In the genomic region with DNA sequence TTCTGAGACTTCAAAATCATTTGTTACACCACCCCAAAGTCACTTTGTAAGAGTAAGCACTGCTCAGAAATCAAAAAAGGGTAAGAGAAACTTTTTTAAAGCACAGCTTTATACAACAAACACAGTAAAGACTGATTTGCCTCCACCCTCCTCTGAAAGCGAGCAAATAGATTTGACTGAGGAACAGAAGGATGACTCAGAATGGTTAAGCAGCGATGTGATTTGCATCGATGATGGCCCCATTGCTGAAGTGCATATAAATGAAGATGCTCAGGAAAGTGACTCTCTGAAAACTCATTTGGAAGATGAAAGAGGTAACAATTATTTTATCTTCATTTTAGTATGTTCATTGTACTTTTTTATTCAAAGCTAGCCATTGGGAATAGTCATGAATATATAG, we compare ENCODE assay signal across 17 cellular contexts. TPM values are rescaled to one million over a fixed set of nuclear protein-coding genes. Genes with fewer than 3 reads are reported as not detected.
DNase-seq lines count a peak whose midpoint lies in the region; ATAC-seq and TF ChIP-seq lines count a peak whose summit lies in the region.
"Had no signal": no experiment of that assay in that cellular context is flagged by ENCODE, and none has a peak within 500 bp of the region (broad histone marks: within the 10 kb centered on the region; RNA-seq: fewer than 3 reads in every experiment).

No MANE protein-coding gene starts in this region.

- no peaks in the 10 kb centered on the region for H3K9me3 Mint-ChIP-seq in natural killer cell treated with Interleukin-12 subunit alpha and Interleukin-12 subunit beta and Interleukin-15 and Interleukin-18, amount 100 ng/mL, for 72 hours
- H3K9me3 Mint-ChIP-seq in natural killer cell = no peaks in the 10 kb centered on the region
- H3K9me3 Mint-ChIP-seq in activated naive CD8-positive, alpha-beta T cell (ENCODE audit: low read depth) = no peaks in the 10 kb centered on the region
- H3K9me3 Mint-ChIP-seq in stimulated activated naive CD8-positive, alpha-beta T cell treated with anti-CD3 and anti-CD28 coated beads, Interleukin-15, Interleukin-2, amounts not matched to agents 100 ng/mL and 50 ng/mL, for 24 hours = no peaks in the 10 kb centered on the region
- H3K9me3 Mint-ChIP-seq: naive thymus-derived CD8-positive, alpha-beta T cell had no signal

- peak; percentile 46 to 78 for ATAC-seq in natural killer cell treated with Interleukin-12 subunit alpha and Interleukin-12 subunit beta and Interleukin-15 and Interleukin-18, amount 100 ng/mL, for 72 hours
- no peak for ATAC-seq in natural killer cell
- ATAC-seq in HG03108 (IDR thresholded peaks at IDR 0.05; ENCODE audit: unreplicated experiment) = peak; percentile 48
- ATAC-seq in left cardiac atrium = no peak
- no peak for ATAC-seq in GM21360 (IDR thresholded peaks at IDR 0.05; ENCODE audit: unreplicated experiment)
- ATAC-seq: left lung; naive thymus-derived CD8-positive, alpha-beta T cell; right cardiac atrium had no signal

- peaks cover 15% of the 10 kb centered on the region for H3K36me3 Mint-ChIP-seq in natural killer cell treated with Interleukin-12 subunit alpha and Interleukin-12 subunit beta and Interleukin-15 and Interleukin-18, amount 100 ng/mL, for 72 hours
- H3K36me3 Mint-ChIP-seq in natural killer cell = no peaks in the 10 kb centered on the region
- H3K36me3 Mint-ChIP-seq in activated naive CD8-positive, alpha-beta T cell = peaks cover 16% of the 10 kb centered on the region
- H3K36me3 Mint-ChIP-seq in stimulated activated naive CD8-positive, alpha-beta T cell treated with anti-CD3 and anti-CD28 coated beads, Interleukin-15, Interleukin-2, amounts not matched to agents 100 ng/mL and 50 ng/mL, for 24 hours (ENCODE audit: low read depth) = peaks cover 57% of the 10 kb centered on the region

- peak overlapping the region; percentile 12 for H3K4me3 Mint-ChIP-seq in natural killer cell treated with Interleukin-12 subunit alpha and Interleukin-12 subunit beta and Interleukin-15 and Interleukin-18, amount 100 ng/mL, for 72 hours
- no peak overlapping the region for H3K4me3 Mint-ChIP-seq in natural killer cell
- no peak overlapping the region for H3K4me3 Mint-ChIP-seq in activated naive CD8-positive, alpha-beta T cell
- peak overlapping the region; percentile 27 for H3K4me3 Mint-ChIP-seq in stimulated activated naive CD8-positive, alpha-beta T cell treated with anti-CD3 and anti-CD28 coated beads, Interleukin-15, Interleukin-2, amounts not matched to agents 100 ng/mL and 50 ng/mL, for 24 hours

- TF ChIP-seq CTCF in natural killer cell (IDR thresholded peaks at IDR 0.05) = no peak

- no peak for DNase-seq in natural killer cell treated with Interleukin-12 subunit alpha and Interleukin-12 subunit beta and Interleukin-15 and Interleukin-18, amount 100 ng/mL, for 72 hours (ENCODE audit: low spot score)
- DNase-seq in natural killer cell (no peak), left cardiac atrium (no peak), HT-29 (ENCODE audit: low spot score) (no peak)
- DNase-seq: adrenal gland; BE2C; HCEC 1CT; left lung; MM.1S; naive thymus-derived CD8-positive, alpha-beta T cell; right cardiac atrium; stimulated activated naive CD4-positive, alpha-beta T cell; SW 1271 had no signal

- no peaks in the 10 kb centered on the region for H3K27me3 Mint-ChIP-seq in natural killer cell treated with Interleukin-12 subunit alpha and Interleukin-12 subunit beta and Interleukin-15 and Interleukin-18, amount 100 ng/mL, for 72 hours
- H3K27me3 Mint-ChIP-seq in natural killer cell (ENCODE audit: low read depth in 2 of 2) = no peaks in the 10 kb centered on the region
- H3K27me3 Mint-ChIP-seq in activated naive CD8-positive, alpha-beta T cell = no peaks in the 10 kb centered on the region
- H3K27me3 Mint-ChIP-seq in stimulated activated naive CD8-positive, alpha-beta T cell treated with anti-CD3 and anti-CD28 coated beads, Interleukin-15, Interleukin-2, amounts not matched to agents 100 ng/mL and 50 ng/mL, for 24 hours = no peaks in the 10 kb centered on the region
- H3K27me3 Mint-ChIP-seq: naive thymus-derived CD8-positive, alpha-beta T cell had no signal

- peaks cover 21 to 24% of the 10 kb centered on the region in 2 donors for H3K4me1 Mint-ChIP-seq in natural killer cell treated with Interleukin-12 subunit alpha and Interleukin-12 subunit beta and Interleukin-15 and Interleukin-18, amount 100 ng/mL, for 72 hours (ENCODE audit: low read depth in 2 of 2)
- H3K4me1 Mint-ChIP-seq in natural killer cell = peaks cover 0 to 12% of the 10 kb centered on the region in 2 donors
- H3K4me1 Mint-ChIP-seq in activated naive CD8-positive, alpha-beta T cell (ENCODE audit: low read depth) = peaks cover 4% of the 10 kb centered on the region
- peaks cover 39% of the 10 kb centered on the region for H3K4me1 Mint-ChIP-seq in stimulated activated naive CD8-positive, alpha-beta T cell treated with anti-CD3 and anti-CD28 coated beads, Interleukin-15, Interleukin-2, amounts not matched to agents 100 ng/mL and 50 ng/mL, for 24 hours (ENCODE audit: low read depth)

- intact Hi-C loops in natural killer cell (cut with micrococcal nuclease) = no loop called here
- intact Hi-C loops in left cardiac atrium (cut with DNase I) = no loop called here

- peak overlapping the region; percentile 37 to 88 for H3K27ac Mint-ChIP-seq in natural killer cell treated with Interleukin-12 subunit alpha and Interleukin-12 subunit beta and Interleukin-15 and Interleukin-18, amount 100 ng/mL, for 72 hours
- no peak overlapping the region for H3K27ac Mint-ChIP-seq in natural killer cell
- peak overlapping the region; percentile 71 for H3K27ac Mint-ChIP-seq in activated naive CD8-positive, alpha-beta T cell
- peak overlapping the region; percentile 83 for H3K27ac Mint-ChIP-seq in stimulated activated naive CD8-positive, alpha-beta T cell treated with anti-CD3 and anti-CD28 coated beads, Interleukin-15, Interleukin-2, amounts not matched to agents 100 ng/mL and 50 ng/mL, for 24 hours
- H3K27ac Mint-ChIP-seq: naive thymus-derived CD8-positive, alpha-beta T cell had no signal

RNA-seq across cellular contexts. Expression of a gene that starts 32.6 kb away (rescaled TPM):
- total RNA-seq in natural killer cell treated with Interleukin-12 subunit alpha and Interleukin-12 subunit beta and Interleukin-15 and Interleukin-18, amount 100 ng/mL, for 72 hours = 10 to 100 TPM; 49.6 to 58.7 TPM
- total RNA-seq in natural killer cell (10 to 100 TPM in 2 of 3 donors, 1 to 10 TPM in 1; 9.9 to 15.9 (median 14.1) TPM), left cardiac atrium (10 to 100 TPM; 13.8 to 14.9 TPM)
- 11.8 and 12.8 TPM in 2 replicates for total RNA-seq in HT-29 (2014; rRNA removed; shearing (Covaris generic))

Comparison
In these comparisons a context has a peak if more than half of its experiments do, and no peak if none do; other contexts are left out.
1. ATAC-seq: peak in natural killer cell treated with Interleukin-12 subunit alpha and Interleukin-12 subunit beta and Interleukin-15 and Interleukin-18, amount 100 ng/mL, for 72 hours (2 of 2) and HG03108 (single experiment); none in natural killer cell (0 of 3), left cardiac atrium (0 of 2) and GM21360 (single experiment).
2. H3K27ac Mint-ChIP-seq: peak in natural killer cell treated with Interleukin-12 subunit alpha and Interleukin-12 subunit beta and Interleukin-15 and Interleukin-18, amount 100 ng/mL, for 72 hours (2 of 2), activated naive CD8-positive, alpha-beta T cell (single experiment) and stimulated activated naive CD8-positive, alpha-beta T cell treated with anti-CD3 and anti-CD28 coated beads, Interleukin-15, Interleukin-2, amounts not matched to agents 100 ng/mL and 50 ng/mL, for 24 hours (single experiment); none in natural killer cell (0 of 2).
3. H3K4me3 Mint-ChIP-seq: peak in natural killer cell treated with Interleukin-12 subunit alpha and Interleukin-12 subunit beta and Interleukin-15 and Interleukin-18, amount 100 ng/mL, for 72 hours (single experiment) and stimulated activated naive CD8-positive, alpha-beta T cell treated with anti-CD3 and anti-CD28 coated beads, Interleukin-15, Interleukin-2, amounts not matched to agents 100 ng/mL and 50 ng/mL, for 24 hours (single experiment); none in natural killer cell (single experiment) and activated naive CD8-positive, alpha-beta T cell (single experiment).